Comparison of ENCODE assay signal across 8 cellular contexts in the genomic region with DNA sequence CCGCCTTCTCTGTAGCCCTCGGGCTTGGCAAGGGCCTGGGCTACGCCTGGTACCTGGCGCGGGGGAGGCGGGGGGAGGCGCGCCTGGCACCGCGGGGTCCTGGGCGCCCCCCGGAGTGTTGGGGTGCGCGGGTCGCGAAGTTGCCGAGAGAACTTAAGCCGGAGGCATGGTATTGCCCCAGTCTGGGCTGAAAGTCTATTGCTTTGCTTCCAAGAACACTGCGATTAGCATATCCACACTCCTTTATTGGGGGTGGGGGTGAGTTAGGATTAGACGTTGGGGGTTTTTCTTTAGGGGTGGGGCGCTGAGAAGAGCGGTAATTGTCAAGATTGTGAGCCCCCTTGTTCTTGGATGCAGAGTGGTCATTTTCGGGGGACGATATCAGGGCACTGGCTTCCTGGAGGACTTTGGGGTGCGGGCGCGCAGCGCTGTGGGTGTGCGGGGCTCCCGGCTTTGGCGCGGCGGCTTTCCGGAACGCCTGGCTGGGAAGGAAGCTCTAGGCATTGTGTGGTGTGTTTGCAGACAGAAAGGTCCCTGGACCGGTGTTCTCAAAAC. TPM values are rescaled to one million over a fixed set of nuclear protein-coding genes. Genes with fewer than 3 reads are reported as not detected.
DNase-seq lines count a peak whose midpoint lies in the region; ATAC-seq, FAIRE-seq and TF ChIP-seq lines count a peak whose summit lies in the region.

No MANE protein-coding gene starts in this region.

- WGBS in GM12878 (ENCODE audit: insufficient coverage, insufficient replicate concordance, low lambda C conversion rate, missing lambda C conversion rate): 7% methylated on average over 27 of the region's 36 CpGs
- WGBS in thymus: under 1% methylated on average over 36 of the region's 36 CpGs

- H3K4me1 ChIP-seq in ES-I3 (ENCODE audit: insufficient read depth, low read length) (peaks cover 6% of the 10 kb centered on the region; the same call in 1 of the 2 replicates), GM12878 (ENCODE audit: control insufficient read depth, insufficient read depth, low read length) (no peaks in the 10 kb centered on the region), thymus (ENCODE audit: control insufficient read depth, insufficient read depth, low read length) (no peaks in the 10 kb centered on the region)

- H3K4me2 ChIP-seq in GM12878 (ENCODE audit: control insufficient read depth, insufficient read depth): peak overlapping the region; percentile 77

- no peaks in the 10 kb centered on the region for H3K79me2 ChIP-seq in GM12878 (ENCODE audit: control insufficient read depth, insufficient read depth, low read length)

- ATAC-seq in HG03280 (IDR thresholded peaks at IDR 0.05; ENCODE audit: unreplicated experiment): peak; percentile 7
- ATAC-seq in GM12878: peak; percentile 21
- ATAC-seq in left lobe of liver: peak; percentile 22
- ATAC-seq in HG02642 (IDR thresholded peaks at IDR 0.05; ENCODE audit: poor library complexity, unreplicated experiment): no peak

- POLR2A ChIA-PET in GM12878 (lab: Charles Lee): no interaction called here

- CTCF ChIA-PET in GM12878 (lab: Yijun Ruan, JAX): no interaction called here

- intact Hi-C loops in GM12878 (cut with micrococcal nuclease; ENCODE audit: unreplicated experiment): no loop called here

- peak overlapping the region; percentile 53 for H3K4me3 ChIP-seq in GM12878
- H3K4me3 ChIP-seq in thymus (ENCODE audit: low read length): peak overlapping the region; percentile 74

- no TSS peak for BruUV-seq in GM12878 (replicated peaks; lab: Mats Ljungman, UMichigan)

- no peak for TF ChIP-seq RAD21 in GM12878 (IDR thresholded peaks at IDR 0.05; ENCODE audit: insufficient read depth, low read depth, low read length)

- TF ChIP-seq CTCF in GM12878 (IDR thresholded peaks at IDR 0.05 in 2 of 3, conservative IDR thresholded peaks at IDR 0.05 in 1 of 3; ENCODE audit: control insufficient read depth in 2 of 3, extremely low read depth in 1 of 3, insufficient read depth in 1 of 3, low read depth in 3 of 3, low read length in 3 of 3): no peak

- H3K9me3 ChIP-seq in ES-I3 (ENCODE audit: control insufficient read depth, insufficient read depth, low read length) (no peaks in the 10 kb centered on the region), GM12878 (replicated peaks; ENCODE audit: control insufficient read depth, insufficient read depth, low read length) (no peaks in the 10 kb centered on the region), thymus (ENCODE audit: control insufficient read depth) (no peaks in the 10 kb centered on the region)

- H3K36me3 ChIP-seq in ES-I3 (ENCODE audit: insufficient read depth, low read length): no peaks in the 10 kb centered on the region
- H3K36me3 ChIP-seq in GM12878 (ENCODE audit: control insufficient read depth in 2 of 2, insufficient read depth in 2 of 2, low read length in 1 of 2): no peaks in the 10 kb centered on the region
- H3K36me3 ChIP-seq in thymus (ENCODE audit: control insufficient read depth, insufficient read depth): no peaks in the 10 kb centered on the region

- DNase-seq in GM12878 (ENCODE audit: low read depth, low spot score): no peak
- DNase-seq in left lobe of liver (ENCODE audit: low spot score): no peak
- no peak for DNase-seq in GM12892 (ENCODE audit: insufficient read length)
- DNase-seq in 8988T: no peak

- RAD21 ChIA-PET in GM12878 (lab: Charles Lee; ENCODE audit: unreplicated experiment): no interaction called here

- TF ChIP-seq EP300 in GM12878 (IDR thresholded peaks at IDR 0.05; ENCODE audit: borderline replicate concordance in 1 of 2, control insufficient read depth in 1 of 2, low read depth in 2 of 2, low read length in 2 of 2): no peak

- in situ Hi-C loops in GM12878 (cut with MboI): no loop called here

- H3K27ac ChIP-seq in GM12878 (ENCODE audit: control insufficient read depth, insufficient read depth) (no peak overlapping the region), thymus (ENCODE audit: low read depth) (peak overlapping the region; percentile 60)

- no peak for FAIRE-seq in GM12878 (lab: Jason Lieb, UNC)
- no peak for FAIRE-seq in GM12892 (lab: Jason Lieb, UNC)

- H2AFZ ChIP-seq in GM12878 (ENCODE audit: control insufficient read depth, low read depth, low read length): no peak overlapping the region; the same call in 1 of the 2 replicates

- H3K27me3 ChIP-seq in GM12878 (replicated peaks in 1 of 2; ENCODE audit: control insufficient read depth in 2 of 2, insufficient read depth in 2 of 2, low read length in 1 of 2) (peaks cover 6 to 18% of the 10 kb centered on the region in 2 experiments), thymus (ENCODE audit: control insufficient read depth, insufficient read depth) (peaks cover 4% of the 10 kb centered on the region)

- TF ChIP-seq POLR2A in GM12878 (IDR thresholded peaks at IDR 0.05; ENCODE audit: low read depth, low read length) (no peak), GM12892 (IDR thresholded peaks at IDR 0.05; ENCODE audit: low read depth, low read length) (no peak)

- peak overlapping the region; percentile 80 for H3K9ac ChIP-seq in ES-I3 (ENCODE audit: low read depth, low read length)
- peak overlapping the region; percentile 8; the same call in 1 of the 2 replicates for H3K9ac ChIP-seq in GM12878 (ENCODE audit: control insufficient read depth, insufficient read depth, low read length)

- no peaks in the 10 kb centered on the region for H4K20me1 ChIP-seq in GM12878 (ENCODE audit: control insufficient read depth, insufficient read depth)

- SMC1A ChIA-PET in GM12878 (lab: Charles Lee; ENCODE audit: uncharacterized antibody, unreplicated experiment): no interaction called here

TF ChIP-seq in GM12878, 131 proteins besides CTCF, POLR2A, EP300 and RAD21:
- TF ChIP-seq SMARCA5 (IDR thresholded peaks at IDR 0.05) (no peak), SMAD1 (IDR thresholded peaks at IDR 0.05; ENCODE audit: low read depth, partially characterized antibody) (no peak), TCF12 (IDR thresholded peaks at IDR 0.05; ENCODE audit: low read depth, low read length) (no peak), ETV6 (conservative IDR thresholded peaks at IDR 0.05 in 1 of 2, IDR thresholded peaks at IDR 0.05 in 1 of 2; ENCODE audit: borderline replicate concordance in 1 of 2, low read depth in 1 of 2) (no peak), CREM (IDR thresholded peaks at IDR 0.05; ENCODE audit: low read depth) (no peak), MLLT1 (IDR thresholded peaks at IDR 0.05) (no peak), CHD1 (IDR thresholded peaks at IDR 0.05; ENCODE audit: low read depth, low read length) (no peak), RFX5 (IDR thresholded peaks at IDR 0.05; ENCODE audit: low read depth, low read length) (no peak), CHD4 (IDR thresholded peaks at IDR 0.05) (no peak)

RNA-seq across cellular contexts. Expression of gene TANC1, which starts 0.8 kb away (rescaled TPM):
- total RNA-seq in GM12878 (2013; cell fraction: nucleolus; rRNA removed): 39.6 and 41.7 TPM in 2 replicates
- total RNA-seq in GM12878 (2014; rRNA removed): 0.16 and 0.34 TPM in 2 replicates
- 0.32 and 0.36 TPM in 2 replicates for total RNA-seq in GM12878 (2014; rRNA removed; fragmentation: Illumina TruSeq; extraction: Trizol)
- total RNA-seq in GM12878 (2021): 0.48 and 0.59 TPM in 2 replicates
- 0.33 TPM for polyA plus RNA-seq in GM12878 (2011; ENCODE audit: low read depth)
- 5.0 and 5.3 TPM in 2 replicates for polyA plus RNA-seq in GM12878 (2011; rRNA removed)
- polyA plus RNA-seq in GM12878 (2011; cell fraction: cytosol; rRNA removed): 3.4 and 3.9 TPM in 2 replicates
- polyA plus RNA-seq in GM12878 (2011; cell fraction: nucleus; rRNA removed): 9.7 and 11.3 TPM in 2 replicates
- 0.69 and 1.0 TPM in 2 replicates for polyA plus RNA-seq in GM12878 (2012)
- 0.24 and 0.26 TPM in 2 replicates for polyA plus RNA-seq in GM12878 (2014; fragmentation: Illumina TruSeq; extraction: Trizol)
- under 1 TPM; 0.05 to 0.07 TPM for polyA plus RNA-seq in GM12878 (2014; fragmentation: Nextera tagmentation; extraction: Ambion mirVana)
- polyA plus RNA-seq in GM12878 (2014; rRNA removed): 0.20 and 0.35 TPM in 2 replicates
- polyA plus RNA-seq in GM12878 (2016; fragmentation: Nextera tagmentation; extraction: Ambion mirVana): under 1 TPM; 0.16 to 0.52 TPM
- polyA minus RNA-seq in GM12878 (2011; rRNA and poly(A)+ RNA removed): 11.8 and 14.9 TPM in 2 replicates
- 3.2 and 5.1 TPM in 2 replicates for polyA minus RNA-seq in GM12878 (2011; cell fraction: cytosol; rRNA and poly(A)+ RNA removed)
- 8.7 and 13.0 TPM in 2 replicates for polyA minus RNA-seq in GM12878 (2011; cell fraction: nucleus; rRNA and poly(A)+ RNA removed)
- total RNA-seq in left lobe of liver: 5.0 TPM
- polyA plus RNA-seq in thymus: 13.0 TPM
- polyA plus RNA-seq in GM12892 (2012; ENCODE audit: missing spikeins): 7.3 TPM
